In the genomic region with DNA sequence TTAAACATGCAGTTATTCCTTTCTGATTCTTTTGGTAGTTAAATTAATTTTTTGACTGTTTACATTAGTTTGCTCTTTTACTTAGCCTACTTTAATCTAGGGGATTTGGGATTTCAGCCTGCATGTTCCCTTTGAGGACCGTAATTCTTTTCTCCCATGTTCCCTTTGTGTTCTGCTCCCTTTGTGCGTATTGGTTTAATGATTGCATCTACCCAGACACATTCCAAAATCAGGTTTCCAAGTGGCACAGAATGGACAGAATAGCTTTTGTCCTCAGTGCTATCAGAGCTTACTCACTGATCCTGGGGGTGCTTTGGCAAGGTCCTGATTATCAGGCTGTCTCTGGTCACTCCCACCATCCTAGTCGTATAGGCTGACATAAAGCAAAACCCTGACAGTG, we compare ENCODE assay signal across 30 cellular contexts.
"Had no signal": no experiment of that assay in that cellular context is flagged by ENCODE, and none has a peak within 500 bp of the region (broad histone marks: within the 10 kb centered on the region; RNA-seq: fewer than 3 reads in every experiment).

No MANE protein-coding gene starts in this region.

- H3K27me3 ChIP-seq: pancreas, stomach, testis, thyroid gland, transverse colon, upper lobe of left lung had no signal

- H3K36me3 ChIP-seq: lower lobe of right lung, pancreas, prostate gland, stomach, thyroid gland, transverse colon, upper lobe of left lung had no signal

- H3K4me1 ChIP-seq: lower lobe of right lung, pancreas, prostate gland, stomach, testis, thyroid gland, transverse colon, upper lobe of left lung had no signal

- H3K27ac ChIP-seq: lower lobe of right lung, pancreas, prostate gland, skin epidermis, stomach, testis, thyroid gland, transverse colon, upper lobe of left lung had no signal

- H3K4me3 ChIP-seq: lower lobe of right lung, pancreas, prostate gland, skin epidermis, stomach, testis, thyroid gland, transverse colon, upper lobe of left lung had no signal

- DNase-seq: hippocampal formation; kidney glomerular epithelial cell; left cardiac atrium; left ventricle myocardium superior; lower lobe of right lung; mammary epithelial cell; mesenchymal stem cell; naive thymus-derived CD8-positive, alpha-beta T cell; nucleus accumbens; pancreas; posterior cingulate gyrus; retina; right cardiac atrium; stimulated activated CD4-positive, alpha-beta T cell treated with anti-CD3 and anti-CD28 coated beads, Interleukin-12 subunit alpha, Interleukin-12 subunit beta, amount 100 ng/mL, for 4 hours; stimulated activated CD4-positive, alpha-beta T cell treated with anti-CD3 and anti-CD28 coated beads, Interleukin-15, amount 100 ng/mL, for 24 hours; stimulated activated CD4-positive, alpha-beta T cell treated with anti-CD3 and anti-CD28 coated beads, Interleukin-2, amount 100 ng/mL, for 24 hours; stimulated activated CD4-positive, alpha-beta T cell treated with anti-CD3 and anti-CD28 coated beads, Interleukin-4, amount 100 ng/mL, for 1 hour; stimulated activated naive B cell treated with anti-CD40 and anti-IgM and Interleukin-4, amounts not matched to agents 10 μg/mL and 1 μg/mL and 100 μg/mL, for 72 hours; stimulated activated naive CD8-positive, alpha-beta T cell treated with anti-CD3 and anti-CD28 coated beads, Interleukin-15, Interleukin-2, amounts not matched to agents 100 U/mL and 50 U/mL, for 24 hours; stomach; testis; thyroid gland; transverse colon; upper lobe of left lung had no signal

- ATAC-seq: left cardiac atrium; left lobe of liver; left ventricle myocardium superior; lower lobe of right lung; naive thymus-derived CD8-positive, alpha-beta T cell; pancreas; right cardiac atrium; sciatic nerve; stimulated activated naive B cell treated with anti-CD40 and anti-IgM and Interleukin-4, amounts not matched to agents 10 μg/mL and 1 μg/mL and 100 μg/mL, for 72 hours; stimulated activated naive CD8-positive, alpha-beta T cell treated with anti-CD3 and anti-CD28 coated beads, Interleukin-15, Interleukin-2, amounts not matched to agents 100 U/mL and 50 U/mL, for 24 hours had no signal

- FAIRE-seq: keratinocyte, pancreas, urothelium cell line had no signal

- H3K9me3 ChIP-seq: pancreas, prostate gland, testis, thyroid gland had no signal
